Comparison of ENCODE assay signal across 11 cellular contexts in genomic region chr4:41839945-41840854, GRCh38.
DNase-seq lines count a peak whose midpoint lies in the region; ATAC-seq and TF ChIP-seq lines count a peak whose summit lies in the region.
"Had no signal": no experiment of that assay in that cellular context is flagged by ENCODE, and none has a peak within 500 bp of the region (broad histone marks: within the 10 kb centered on the region; RNA-seq: fewer than 3 reads in every experiment).

No MANE protein-coding gene starts in this region.

- TF ChIP-seq POLR2A in breast epithelium (IDR thresholded peaks at IDR 0.05), result no peak

- POLR2A ChIA-PET in MCF 10A (lab: Yijun Ruan, JAX), result interaction anchor here (0.5 to 1.7 kb wide), 4 partner anchors 31 to 147 kb away, joined by 3 to 5 read pairs (median 3); no protein-coding TSS in a partner anchor

- no peaks in the 10 kb centered on the region for H3K4me1 ChIP-seq in breast epithelium

- no peak overlapping the region for H3K27ac ChIP-seq in breast epithelium

- CTCF ChIA-PET in MCF 10A (lab: Yijun Ruan, JAX), result interaction anchor here (0.7 kb wide), 2 partner anchors 138 to 147 kb away, joined by 3 read pairs; no protein-coding TSS in a partner anchor

- H3K36me3 Mint-ChIP-seq in MCF 10A (ENCODE audit: insufficient read depth, unreplicated experiment), result no peaks in the 10 kb centered on the region
- H3K36me3 Mint-ChIP-seq: natural killer cell treated with Interleukin-12 subunit alpha and Interleukin-12 subunit beta and Interleukin-15 and Interleukin-18, amount 100 ng/mL, for 72 hours had no signal

- no peaks in the 10 kb centered on the region for H3K27me3 Mint-ChIP-seq in MCF 10A (ENCODE audit: insufficient read depth, unreplicated experiment)
- peaks cover 8% of the 10 kb centered on the region for H3K27me3 Mint-ChIP-seq in stimulated activated naive CD8-positive, alpha-beta T cell treated with anti-CD3 and anti-CD28 coated beads, Interleukin-15, amount 100 ng/mL, for 72 hours

- H3K36me3 ChIP-seq in breast epithelium, result no peaks in the 10 kb centered on the region

- H3K9me3 Mint-ChIP-seq in MCF 10A (ENCODE audit: unreplicated experiment), result no peaks in the 10 kb centered on the region
- peaks cover 5 to 7% of the 10 kb centered on the region in 2 donors for H3K9me3 Mint-ChIP-seq in stimulated activated naive CD8-positive, alpha-beta T cell treated with anti-CD3 and anti-CD28 coated beads, Interleukin-15, amount 100 ng/mL, for 72 hours
- H3K9me3 Mint-ChIP-seq: natural killer cell treated with Interleukin-12 subunit alpha and Interleukin-12 subunit beta and Interleukin-15 and Interleukin-18, amount 100 ng/mL, for 72 hours had no signal

- H3K9me3 ChIP-seq in breast epithelium, result no peaks in the 10 kb centered on the region

- peaks cover 4% of the 10 kb centered on the region for H3K4me1 Mint-ChIP-seq in MCF 10A (ENCODE audit: insufficient read depth, unreplicated experiment)
- H3K4me1 Mint-ChIP-seq in stimulated activated naive CD8-positive, alpha-beta T cell treated with anti-CD3 and anti-CD28 coated beads, Interleukin-15, amount 100 ng/mL, for 72 hours, result peaks cover 5% of the 10 kb centered on the region

- peak; percentile 48 for DNase-seq in MCF 10A (ENCODE audit: unreplicated experiment)
- DNase-seq in breast epithelium (ENCODE audit: low spot score in 2 of 2), result no peak
- DNase-seq in HT1080 (ENCODE audit: low read depth), result peak; percentile 34
- DNase-seq in stimulated activated naive CD8-positive, alpha-beta T cell treated with anti-CD3 and anti-CD28 coated beads, Interleukin-15, amount 100 ng/mL, for 72 hours, result peak in 1 of 2 donors; percentile 19
- DNase-seq in UCSD-AML1 (lab: John Stamatoyannopoulos, UW; ENCODE audit: unreplicated experiment), result no peak
- DNase-seq in iPS-NIHi11 (ENCODE audit: low spot score), result no peak
- DNase-seq: AML-193, islet precursor cell had no signal

- no TSS peak for BruUV-seq in MCF 10A (replicated peaks; lab: Mats Ljungman, UMichigan)

- no peak overlapping the region for H3K27ac Mint-ChIP-seq in MCF 10A (ENCODE audit: low read depth, unreplicated experiment)
- H3K27ac Mint-ChIP-seq in stimulated activated naive CD8-positive, alpha-beta T cell treated with anti-CD3 and anti-CD28 coated beads, Interleukin-15, amount 100 ng/mL, for 72 hours, result no peak overlapping the region
- H3K27ac Mint-ChIP-seq: natural killer cell treated with Interleukin-12 subunit alpha and Interleukin-12 subunit beta and Interleukin-15 and Interleukin-18, amount 100 ng/mL, for 72 hours had no signal

- ATAC-seq in HG02610 (IDR thresholded peaks at IDR 0.05; ENCODE audit: unreplicated experiment) (peak; percentile 72), HG03439 (IDR thresholded peaks at IDR 0.05; ENCODE audit: unreplicated experiment) (no peak)
- ATAC-seq in stimulated activated naive CD8-positive, alpha-beta T cell treated with anti-CD3 and anti-CD28 coated beads, Interleukin-15, amount 100 ng/mL, for 72 hours, result peak; percentile 95
- ATAC-seq: natural killer cell treated with Interleukin-12 subunit alpha and Interleukin-12 subunit beta and Interleukin-15 and Interleukin-18, amount 100 ng/mL, for 72 hours had no signal

- TF ChIP-seq CTCF in MCF 10A (IDR thresholded peaks at IDR 0.05; ENCODE audit: unreplicated experiment), result no peak
- no peak for TF ChIP-seq CTCF in breast epithelium (IDR thresholded peaks at IDR 0.05)

- H3K4me3 ChIP-seq in breast epithelium, result no peak overlapping the region

- no peak overlapping the region for H3K4me3 Mint-ChIP-seq in MCF 10A (ENCODE audit: unreplicated experiment)
- H3K4me3 Mint-ChIP-seq in stimulated activated naive CD8-positive, alpha-beta T cell treated with anti-CD3 and anti-CD28 coated beads, Interleukin-15, amount 100 ng/mL, for 72 hours, result peak overlapping the region; percentile 10 to 32
- H3K4me3 Mint-ChIP-seq: natural killer cell treated with Interleukin-12 subunit alpha and Interleukin-12 subunit beta and Interleukin-15 and Interleukin-18, amount 100 ng/mL, for 72 hours had no signal

- peaks cover 0 to 3% of the 10 kb centered on the region in 2 donors for H3K27me3 ChIP-seq in breast epithelium

- intact Hi-C loops in MCF 10A (cut with micrococcal nuclease) (no loop called here), breast epithelium (cut with DNase I; ENCODE audit: low total_unique reads) (no loop called here)

Comparison
In these comparisons a context has a peak if more than half of its experiments do, and no peak if none do; other contexts are left out.
1. DNase-seq: peak in MCF 10A (single experiment) and HT1080 (single experiment); none in breast epithelium (0 of 2), UCSD-AML1 (single experiment) and iPS-NIHi11 (single experiment).